Comparison of ENCODE assay signal across 11 cellular contexts in the genomic region with DNA sequence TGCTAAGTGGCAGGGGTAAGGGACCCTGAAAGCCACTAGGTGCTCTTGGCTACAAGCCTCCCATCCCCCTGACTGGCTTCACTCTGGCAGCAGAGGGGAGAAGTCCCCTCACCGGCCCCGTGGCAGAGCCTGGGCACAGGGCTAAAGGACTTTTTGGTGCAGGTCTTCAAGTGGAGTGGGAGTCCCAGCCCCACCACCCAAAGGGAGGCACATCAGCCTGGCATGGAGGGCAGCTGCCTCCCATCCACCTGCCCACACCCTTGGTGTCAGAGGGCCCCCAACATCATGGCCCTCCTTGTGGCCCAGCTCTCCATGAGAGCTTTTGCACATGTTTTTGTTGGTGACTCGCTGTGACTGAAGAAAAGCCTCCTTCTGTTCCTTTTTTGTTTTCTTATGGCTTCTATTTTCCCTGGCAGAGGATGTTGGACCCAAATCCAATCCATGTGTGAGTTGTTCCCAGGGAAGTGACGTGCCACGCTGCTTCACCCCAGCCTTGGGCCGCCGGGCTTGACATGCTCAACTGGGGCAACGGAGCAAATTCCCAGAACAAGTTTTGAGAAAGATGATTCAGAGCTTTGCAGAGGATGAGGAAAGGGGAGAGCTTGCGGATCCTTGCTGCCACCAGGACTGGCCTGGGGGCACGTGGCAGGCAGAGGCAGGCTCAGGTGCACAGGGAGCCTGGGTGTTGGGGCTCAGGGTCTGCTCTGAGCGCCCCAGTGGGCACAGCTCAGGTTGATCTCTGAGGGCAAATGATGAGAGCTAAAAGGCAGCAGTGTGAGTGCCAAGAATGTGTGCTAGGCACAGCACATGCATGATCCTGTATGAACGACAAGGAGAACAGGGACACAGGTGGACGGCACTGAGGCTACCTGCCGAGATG. TPM values are rescaled to one million over a fixed set of nuclear protein-coding genes. Genes with fewer than 3 reads are reported as not detected.
DNase-seq lines count a peak whose midpoint lies in the region; ATAC-seq, FAIRE-seq and TF ChIP-seq lines count a peak whose summit lies in the region.
"Had no signal": no experiment of that assay in that cellular context is flagged by ENCODE, and none has a peak within 500 bp of the region (broad histone marks: within the 10 kb centered on the region; RNA-seq: fewer than 3 reads in every experiment).

No MANE protein-coding gene starts in this region.

- H4K8ac ChIP-seq in H1 (ENCODE audit: extremely low read depth, insufficient read depth, low read length) = peak overlapping the region; percentile 11

- H3K79me1 ChIP-seq in H1 (ENCODE audit: low read depth, low read length) = peaks cover 4% of the 10 kb centered on the region; the same call in 1 of the 2 replicates

- H3K56ac ChIP-seq in H1 (replicated peaks; ENCODE audit: insufficient read length, low read depth, low read length) = no peak overlapping the region

- H2AFZ ChIP-seq in Loucy (ENCODE audit: low read length) = no peak overlapping the region
- no peak overlapping the region for H2AFZ ChIP-seq in H1 (ENCODE audit: low read length)

- H3K27ac ChIP-seq in H1 (ENCODE audit: low read depth, low read length) = no peak overlapping the region

- H2BK20ac ChIP-seq in H1 (ENCODE audit: low read length) = no peak overlapping the region

- no peak for TF ChIP-seq RAD21 in H1 (IDR thresholded peaks at IDR 0.05 in 1 of 2, conservative IDR thresholded peaks at IDR 0.05 in 1 of 2; ENCODE audit: low read depth in 2 of 2, low read length in 2 of 2)

- H3K4me3 Mint-ChIP-seq in naive B cell = peak overlapping the region in 7 of 8 donors; percentile 49 to 79 (median 56)

- no peak for TF ChIP-seq EP300 in H1 (IDR thresholded peaks at IDR 0.05; ENCODE audit: borderline replicate concordance in 1 of 2, low read depth in 2 of 2, low read length in 2 of 2)

- H3K23me2 ChIP-seq in H1 (ENCODE audit: low read depth, low read length) = peaks cover 15% of the 10 kb centered on the region

- no peak for TF ChIP-seq CTCF in Loucy (conservative IDR thresholded peaks at IDR 0.05; ENCODE audit: low read length)
- no peak for TF ChIP-seq CTCF in H1 (IDR thresholded peaks at IDR 0.05; ENCODE audit: control extremely low read depth in 1 of 3, insufficient read depth in 1 of 3, low read depth in 1 of 3, low read length in 3 of 3)

- no peak for FAIRE-seq in H1 (lab: Jason Lieb, UNC)
- FAIRE-seq: endometrium had no signal

- no peaks in the 10 kb centered on the region for H3K9me3 Mint-ChIP-seq in naive B cell

- H3K4me1 ChIP-seq in Loucy (ENCODE audit: insufficient read depth, low read length, poor library complexity, severe bottlenecking) = peaks cover 67% of the 10 kb centered on the region
- peaks cover 0 to 12% (median 9%) of the 10 kb centered on the region in 4 experiments; a peak in 6 of 7 replicates for H3K4me1 ChIP-seq in H1 (replicated peaks in 1 of 4; ENCODE audit: control insufficient read depth in 3 of 4, insufficient read depth in 4 of 4, low read length in 3 of 4)

- CTCF ChIA-PET in H1 (lab: Charles Lee; ENCODE audit: partially characterized antibody) = interaction anchor here (0.8 to 2.7 kb wide), 8 partner anchors 9 to 113 kb away, joined by 3 to 13 read pairs (median 3); no protein-coding TSS in a partner anchor

- peak overlapping the region; percentile 3 for H3K9ac ChIP-seq in Loucy (ENCODE audit: low read depth, low read length, poor library complexity, severe bottlenecking)
- H3K9ac ChIP-seq in H1 (replicated peaks in 1 of 4; ENCODE audit: extremely low read depth in 1 of 4, low read depth in 3 of 4, low read length in 3 of 4) = no peak overlapping the region

- WGBS in H1 (ENCODE audit: extremely low coverage in 1 of 2, insufficient coverage in 1 of 2, insufficient read length in 1 of 2, insufficient replicate concordance in 2 of 2, low coverage in 1 of 2, low lambda C conversion rate in 2 of 2, missing lambda C conversion rate in 1 of 2), 2 experiments = 89% methylated on average over 13 of the region's 14 CpGs; no CpG with 5 or more reads in 1 of the 2 experiments

- H2BK120ac ChIP-seq in H1 (replicated peaks; ENCODE audit: low read depth, low read length) = no peak overlapping the region

- no peak overlapping the region for H2AK5ac ChIP-seq in H1 (ENCODE audit: low read depth, low read length)

- no peak for TF ChIP-seq POLR2A in H1 (IDR thresholded peaks at IDR 0.05; ENCODE audit: control extremely low read depth in 1 of 2, low read depth in 2 of 2, low read length in 2 of 2)

- DNase-seq in A172 (ENCODE audit: low spot score) = peak; percentile 56
- no peak for DNase-seq in H1 (ENCODE audit: low read depth in 1 of 2, low spot score in 2 of 2)
- DNase-seq in naive B cell = no peak
- DNase-seq in NCI-H526 (lab: John Stamatoyannopoulos, UW) = no peak
- no peak for DNase-seq in T-helper 9 cell
- no peak for DNase-seq in NCI-H748 treated with DMSO at 0.1 percent for 48 hours (lab: John Stamatoyannopoulos, UW)
- DNase-seq: activated CD4-positive, alpha-beta T cell treated with anti-CD3 and anti-CD28 coated beads for 4 hours had no signal

- no peak overlapping the region for H2BK12ac ChIP-seq in H1 (ENCODE audit: low read depth, low read length)

- H2BK15ac ChIP-seq in H1 (ENCODE audit: low read length) = peak overlapping the region; percentile 81; the same call in 1 of the 2 replicates

- H3K4me2 ChIP-seq in Loucy (ENCODE audit: low read depth, low read length, poor library complexity, severe bottlenecking) (no peak overlapping the region), H1 (ENCODE audit: insufficient read depth in 1 of 2, low read depth in 2 of 2, low read length in 2 of 2) (no peak overlapping the region; a peak in 1 of 4 replicates)

- H4K20me1 ChIP-seq in Loucy (ENCODE audit: insufficient read depth, low read length, poor library complexity, severe bottlenecking) (peaks cover 26% of the 10 kb centered on the region), H1 (replicated peaks in 1 of 2; ENCODE audit: control insufficient read depth in 1 of 2, insufficient read depth in 2 of 2, low read length in 2 of 2) (peaks cover 2 to 3% of the 10 kb centered on the region in 2 experiments)

- H3K27ac Mint-ChIP-seq in naive B cell = peak overlapping the region in 5 of 6 donors; percentile 57 to 97 (median 81)

- no peak overlapping the region for H3K4ac ChIP-seq in H1 (replicated peaks; ENCODE audit: insufficient read length, low read depth, low read length)

- H4K91ac ChIP-seq in H1 (replicated peaks; ENCODE audit: insufficient read length, low read length) = peak overlapping the region; percentile 17

- H3K36me3 Mint-ChIP-seq in naive B cell = no peaks in the 10 kb centered on the region

- no peak overlapping the region for H3K18ac ChIP-seq in H1 (ENCODE audit: extremely low read depth, low read length)

- H3K36me3 ChIP-seq in Loucy (ENCODE audit: insufficient read depth, low read length) (no peaks in the 10 kb centered on the region), H1 (ENCODE audit: control insufficient read depth in 2 of 4, insufficient read depth in 4 of 4, low read length in 3 of 4) (no peaks in the 10 kb centered on the region; a peak in 2 of 8 replicates)

- no peak overlapping the region for H3K14ac ChIP-seq in H1 (ENCODE audit: insufficient read length)

- H3K79me2 ChIP-seq in Loucy (ENCODE audit: insufficient read depth, low read length) (peaks cover 31% of the 10 kb centered on the region), H1 (ENCODE audit: control insufficient read depth in 1 of 2, insufficient read depth in 2 of 2, low read length in 2 of 2) (no peaks in the 10 kb centered on the region; a peak in 1 of 4 replicates)

- no peak overlapping the region for H4K5ac ChIP-seq in H1 (ENCODE audit: insufficient read length, low read depth, low read length)

- H3K27me3 ChIP-seq in Loucy (ENCODE audit: insufficient read depth, low read length, poor library complexity, severe bottlenecking) = no peaks in the 10 kb centered on the region
- peaks cover 0 to 29% (median 16%) of the 10 kb centered on the region in 4 experiments; a peak in 6 of 7 replicates for H3K27me3 ChIP-seq in H1 (replicated peaks in 1 of 4; ENCODE audit: control insufficient read depth in 3 of 4, extremely low read depth in 1 of 4, insufficient read depth in 3 of 4, low read length in 3 of 4)

- H2BK5ac ChIP-seq in H1 (ENCODE audit: low read depth, low read length) = no peak overlapping the region

- no peak overlapping the region for H3K23ac ChIP-seq in H1 (ENCODE audit: insufficient read length)

- H3K9me2 ChIP-seq in Loucy (replicated peaks; ENCODE audit: low read depth, low read length) = no peaks in the 10 kb centered on the region

- H3K4me3 ChIP-seq in Loucy (ENCODE audit: low read length, poor library complexity, severe bottlenecking) (no peak overlapping the region), H1 (ENCODE audit: extremely low read depth in 1 of 4, insufficient read depth in 2 of 4, low read depth in 3 of 4, low read length in 4 of 4) (no peak overlapping the region)

- peaks cover 57 to 59% (median 58%) of the 10 kb centered on the region in 3 donors for H3K4me1 Mint-ChIP-seq in naive B cell

- no peak for ATAC-seq in naive B cell (ENCODE audit: low read depth in 2 of 2)
- ATAC-seq in HG02571 (IDR thresholded peaks at IDR 0.05; ENCODE audit: unreplicated experiment) = no peak

- H3K27me3 Mint-ChIP-seq in naive B cell = no peaks in the 10 kb centered on the region

- peaks cover 7% of the 10 kb centered on the region; the same call in 1 of the 2 replicates for H3F3A ChIP-seq in Loucy (ENCODE audit: low read depth)

- POLR2A ChIA-PET in H1 (lab: Charles Lee; ENCODE audit: partially characterized antibody) = interaction anchor here (0.9 to 2.8 kb wide), 3 partner anchors 10 to 34 kb away, joined by 3 to 8 read pairs (median 5); a partner anchor contains a TSS

- H3K9me3 ChIP-seq in Loucy (ENCODE audit: insufficient read depth, low read depth, low read length) = no peaks in the 10 kb centered on the region
- H3K9me3 ChIP-seq in H1 (ENCODE audit: insufficient read depth in 2 of 2, low read depth in 1 of 2, low read length in 1 of 2) = no peaks in the 10 kb centered on the region

RNA-seq across cellular contexts. Expression of a gene that starts 1.9 kb away (rescaled TPM):
- total RNA-seq in A172 (2014; rRNA removed; shearing (Covaris generic)) = 0.22 TPM in 1 of 2 replicates, not detected in the other
- total RNA-seq in H1 (2021; fragmentation: NEBNext Ultra II Directional; extraction: Animal tissue kit (Norgen Biotek cat#: 25700)) = 39.4 and 41.2 TPM in 2 replicates
- polyA plus RNA-seq in H1 (2011; rRNA removed) (10.4 and 18.4 TPM in 2 replicates), naive B cell (ENCODE audit: low read depth in 6 of 6) (10 to 100 TPM in 1 of 6 donors, 1 to 10 TPM in 5; 1.9 to 18.5 (median 4.1) TPM)
- 9.4 TPM for polyA plus RNA-seq in H1 (2011; cell fraction: cytosol; rRNA removed)
- polyA plus RNA-seq in H1 (2011; cell fraction: nucleus; rRNA removed) = 49.1 TPM
- 29.7 to 44.2 TPM (median 41.7 TPM) in 4 replicates for polyA plus RNA-seq in H1 (2012, experiment 1 of 2)
- 26.9 TPM for polyA plus RNA-seq in H1 (2012, experiment 2 of 2)
- polyA plus RNA-seq in H1 (2013, experiment 1 of 2) = 44.5 TPM
- 41.1 TPM for polyA plus RNA-seq in H1 (2013, experiment 2 of 2)
- polyA minus RNA-seq in H1 (2011; rRNA and poly(A)+ RNA removed) = 8.0 and 10.4 TPM in 2 replicates
- polyA minus RNA-seq in H1 (2011; cell fraction: cytosol; rRNA and poly(A)+ RNA removed) = 16.9 TPM
- polyA minus RNA-seq in H1 (2011; cell fraction: nucleus; rRNA and poly(A)+ RNA removed) = 15.4 TPM
- total RNA-seq: NCI-H460 had no signal

RNA-seq across cellular contexts. Expression of a gene that starts 19.9 kb away (rescaled TPM):
- 20.3 and 24.0 TPM in 2 replicates for total RNA-seq in A172 (2014; rRNA removed; shearing (Covaris generic))
- 14.5 and 14.9 TPM in 2 replicates for total RNA-seq in H1 (2021; fragmentation: NEBNext Ultra II Directional; extraction: Animal tissue kit (Norgen Biotek cat#: 25700))
- 12.0 and 20.4 TPM in 2 replicates for polyA plus RNA-seq in H1 (2011; rRNA removed)
- 13.0 TPM for polyA plus RNA-seq in H1 (2011; cell fraction: cytosol; rRNA removed)
- 36.8 TPM for polyA plus RNA-seq in H1 (2011; cell fraction: nucleus; rRNA removed)
- 10.1 to 15.2 TPM (median 13.5 TPM) in 4 replicates for polyA plus RNA-seq in H1 (2012, experiment 1 of 2)
- 12.7 TPM for polyA plus RNA-seq in H1 (2012, experiment 2 of 2)
- 12.6 TPM for polyA plus RNA-seq in H1 (2013, experiment 1 of 2)
- polyA plus RNA-seq in H1 (2013, experiment 2 of 2) = 10.2 TPM
- 9.6 TPM in 2 replicates for polyA minus RNA-seq in H1 (2011; rRNA and poly(A)+ RNA removed)
- 11.3 TPM for polyA minus RNA-seq in H1 (2011; cell fraction: cytosol; rRNA and poly(A)+ RNA removed)
- 19.8 TPM for polyA minus RNA-seq in H1 (2011; cell fraction: nucleus; rRNA and poly(A)+ RNA removed)
- polyA plus RNA-seq in naive B cell (ENCODE audit: low read depth in 6 of 6) = 10 to 100 TPM; 26.3 to 53.0 (median 31.4) TPM

RNA-seq across cellular contexts. Expression of a gene that starts 21.1 kb away (rescaled TPM):
- 149 and 160 TPM in 2 replicates for total RNA-seq in A172 (2014; rRNA removed; shearing (Covaris generic))
- total RNA-seq in H1 (2021; fragmentation: NEBNext Ultra II Directional; extraction: Animal tissue kit (Norgen Biotek cat#: 25700)) = 148 TPM in 2 replicates
- polyA plus RNA-seq in H1 (2011; rRNA removed) (214 and 289 TPM in 2 replicates), naive B cell (ENCODE audit: low read depth in 6 of 6) (100 to 1,000 TPM in 2 of 6 donors, 10 to 100 TPM in 4; 80.6 to 128 (median 88.6) TPM)
- polyA plus RNA-seq in H1 (2011; cell fraction: cytosol; rRNA removed) = 206 TPM
- polyA plus RNA-seq in H1 (2011; cell fraction: nucleus; rRNA removed) = 348 TPM
- polyA plus RNA-seq in H1 (2012, experiment 1 of 2) = 147 to 186 TPM (median 179 TPM) in 4 replicates
- 203 TPM for polyA plus RNA-seq in H1 (2012, experiment 2 of 2)
- polyA plus RNA-seq in H1 (2013, experiment 1 of 2) = 97.2 TPM
- 100 TPM for polyA plus RNA-seq in H1 (2013, experiment 2 of 2)
- 98.1 and 115 TPM in 2 replicates for polyA minus RNA-seq in H1 (2011; rRNA and poly(A)+ RNA removed)
- polyA minus RNA-seq in H1 (2011; cell fraction: cytosol; rRNA and poly(A)+ RNA removed) = 58.5 TPM
- polyA minus RNA-seq in H1 (2011; cell fraction: nucleus; rRNA and poly(A)+ RNA removed) = 88.3 TPM

RNA-seq across cellular contexts. Expression of a gene that starts 36.8 kb away (rescaled TPM):
- total RNA-seq in A172 (2014; rRNA removed; shearing (Covaris generic)) = not detected in 2 replicates
- 1.4 and 2.1 TPM in 2 replicates for total RNA-seq in H1 (2021; fragmentation: NEBNext Ultra II Directional; extraction: Animal tissue kit (Norgen Biotek cat#: 25700))
- polyA plus RNA-seq in H1 (2011; rRNA removed) = 2.9 and 4.3 TPM in 2 replicates
- polyA plus RNA-seq in H1 (2011; cell fraction: cytosol; rRNA removed) = 4.5 TPM
- polyA plus RNA-seq in H1 (2011; cell fraction: nucleus; rRNA removed) = 3.5 TPM
- polyA plus RNA-seq in H1 (2012, experiment 1 of 2) = 0.94 to 2.6 TPM (median 2.2 TPM) in 4 replicates
- polyA plus RNA-seq in H1 (2012, experiment 2 of 2) = 1.3 TPM
- 0.97 TPM for polyA plus RNA-seq in H1 (2013, experiment 1 of 2)
- 0.90 TPM for polyA plus RNA-seq in H1 (2013, experiment 2 of 2)
- polyA minus RNA-seq in H1 (2011; rRNA and poly(A)+ RNA removed) = 0.88 and 1.6 TPM in 2 replicates
- not detected for polyA minus RNA-seq in H1 (2011; cell fraction: cytosol; rRNA and poly(A)+ RNA removed)
- 0.80 TPM for polyA minus RNA-seq in H1 (2011; cell fraction: nucleus; rRNA and poly(A)+ RNA removed)
- not detected for polyA plus RNA-seq in naive B cell (ENCODE audit: low read depth in 6 of 6)
- total RNA-seq: NCI-H460 had no signal

RNA-seq across cellular contexts. Expression of a gene that starts 38.9 kb away (rescaled TPM):
- not detected in 2 replicates for total RNA-seq in A172 (2014; rRNA removed; shearing (Covaris generic))
- 3.3 and 3.6 TPM in 2 replicates for total RNA-seq in H1 (2021; fragmentation: NEBNext Ultra II Directional; extraction: Animal tissue kit (Norgen Biotek cat#: 25700))
- polyA plus RNA-seq in H1 (2011; rRNA removed) (1.4 and 3.4 TPM in 2 replicates), naive B cell (ENCODE audit: low read depth in 6 of 6) (not detected)
- polyA plus RNA-seq in H1 (2011; cell fraction: cytosol; rRNA removed) = 1.8 TPM
- polyA plus RNA-seq in H1 (2011; cell fraction: nucleus; rRNA removed) = 3.0 TPM
- polyA plus RNA-seq in H1 (2012, experiment 1 of 2) = 2.1 to 4.1 TPM (median 2.5 TPM) in 4 replicates
- 8.2 TPM for polyA plus RNA-seq in H1 (2012, experiment 2 of 2)
- polyA plus RNA-seq in H1 (2013, experiment 1 of 2) = 1.8 TPM
- polyA plus RNA-seq in H1 (2013, experiment 2 of 2) = 2.9 TPM
- polyA minus RNA-seq in H1 (2011; rRNA and poly(A)+ RNA removed) = 2.1 and 3.8 TPM in 2 replicates
- polyA minus RNA-seq in H1 (2011; cell fraction: cytosol; rRNA and poly(A)+ RNA removed) = not detected
- polyA minus RNA-seq in H1 (2011; cell fraction: nucleus; rRNA and poly(A)+ RNA removed) = not detected
- total RNA-seq: NCI-H460 had no signal

Comparison
In these comparisons a context has a peak if more than half of its experiments do, and no peak if none do; other contexts are left out.
1. RNA of a gene that starts 1.9 kb away (total RNA-seq): 39.4 to 41.2 TPM in H1; 0.22 TPM in A172; every median in the first group is over 10 times any median in the second.